ENCODE assay signal across 18 cellular contexts in the genomic region with DNA sequence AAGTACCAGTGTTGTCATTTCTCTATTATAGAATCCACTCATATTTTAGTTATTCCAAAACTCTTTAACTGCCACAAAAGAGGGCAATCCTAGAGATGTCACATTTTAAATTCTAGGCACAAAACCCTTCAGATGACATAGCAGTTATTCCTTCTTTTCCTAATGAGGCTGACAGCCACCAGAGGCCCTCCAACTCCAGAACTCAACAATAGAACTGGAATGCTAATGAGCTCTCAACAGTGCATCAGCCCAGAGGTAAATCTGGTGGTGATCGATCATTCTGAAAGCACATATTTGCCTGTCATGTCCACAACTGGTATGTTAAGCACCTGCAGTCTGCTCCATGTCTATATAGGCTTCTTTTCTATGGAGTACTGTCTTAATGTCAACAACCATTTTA. TPM values are rescaled to one million over a fixed set of nuclear protein-coding genes. Genes with fewer than 3 reads are reported as not detected.
"Had no signal": no experiment of that assay in that cellular context is flagged by ENCODE, and none has a peak within 500 bp of the region (broad histone marks: within the 10 kb centered on the region; RNA-seq: fewer than 3 reads in every experiment).

No MANE protein-coding gene starts in this region.

- H3K4me3 Mint-ChIP-seq: activated CD4-positive, alpha-beta memory T cell treated with anti-CD3 and anti-CD28 coated beads for 36 hours; activated CD4-positive, alpha-beta T cell treated with anti-CD3 and anti-CD28 coated beads for 36 hours; activated CD8-positive, alpha-beta memory T cell treated with anti-CD3 and anti-CD28 coated beads, Interleukin-2, amount 10 ng/mL, durations not matched to agents 7 days and 5 days; activated naive CD4-positive, alpha-beta T cell treated with anti-CD3 and anti-CD28 coated beads, Interleukin-2, amount 10 ng/mL, durations not matched to agents 7 days and 5 days; effector memory CD8-positive, alpha-beta T cell; neural crest cell had no signal

- H3K27me3 ChIP-seq: ascending aorta, breast epithelium had no signal

- H3K4me3 ChIP-seq: ascending aorta, breast epithelium, lower lobe of right lung had no signal

- H3K27ac ChIP-seq: ascending aorta, breast epithelium, lower lobe of right lung, parathyroid adenoma had no signal

- ATAC-seq: activated CD4-positive, alpha-beta T cell treated with anti-CD3 and anti-CD28 coated beads for 36 hours; activated CD8-positive, alpha-beta memory T cell treated with anti-CD3 and anti-CD28 coated beads, Interleukin-2, amount 10 ng/mL, durations not matched to agents 7 days and 5 days; effector memory CD8-positive, alpha-beta T cell; lower lobe of right lung had no signal

- H2AFZ ChIP-seq: parathyroid adenoma had no signal

- DNase-seq: activated CD4-positive, alpha-beta memory T cell treated with anti-CD3 and anti-CD28 coated beads for 36 hours; activated CD4-positive, alpha-beta T cell treated with anti-CD3 and anti-CD28 coated beads for 36 hours; activated CD8-positive, alpha-beta memory T cell treated with anti-CD3 and anti-CD28 coated beads, Interleukin-2, amount 10 ng/mL, durations not matched to agents 7 days and 5 days; activated naive CD4-positive, alpha-beta T cell treated with anti-CD3 and anti-CD28 coated beads, Interleukin-2, amount 10 ng/mL, durations not matched to agents 7 days and 5 days; activated T-cell treated with anti-CD3 and anti-CD28 coated beads, Interleukin-2, amount 50 U/mL, for 1 hour; cerebellar nuclear complex; effector memory CD8-positive, alpha-beta T cell; head of caudate nucleus; stimulated activated CD4-positive, alpha-beta T cell treated with anti-CD3 and anti-CD28 coated beads, Interleukin-2, amount 100 ng/mL, for 24 hours had no signal

- H3K27ac Mint-ChIP-seq: activated CD4-positive, alpha-beta memory T cell treated with anti-CD3 and anti-CD28 coated beads for 36 hours; activated CD4-positive, alpha-beta T cell treated with anti-CD3 and anti-CD28 coated beads for 36 hours; activated CD8-positive, alpha-beta memory T cell treated with anti-CD3 and anti-CD28 coated beads, Interleukin-2, amount 10 ng/mL, durations not matched to agents 7 days and 5 days; activated naive CD4-positive, alpha-beta T cell treated with anti-CD3 and anti-CD28 coated beads, Interleukin-2, amount 10 ng/mL, durations not matched to agents 7 days and 5 days; activated T-helper 2 cell treated with anti-CD3 and anti-CD28 coated beads, Interferon-gamma antibody, Interleukin-2, Interleukin-4, amounts not matched to agents 10 μg/mL and 5 μg/mL and 100 μg/mL, durations not matched to agents 14 hours and 24 hours and 36 hours; effector memory CD8-positive, alpha-beta T cell had no signal

- H3K36me3 Mint-ChIP-seq: activated CD4-positive, alpha-beta memory T cell treated with anti-CD3 and anti-CD28 coated beads for 36 hours; activated CD8-positive, alpha-beta memory T cell treated with anti-CD3 and anti-CD28 coated beads, Interleukin-2, amount 10 ng/mL, durations not matched to agents 7 days and 5 days; activated naive CD4-positive, alpha-beta T cell treated with anti-CD3 and anti-CD28 coated beads, Interleukin-2, amount 10 ng/mL, durations not matched to agents 7 days and 5 days had no signal

- H3K27me3 Mint-ChIP-seq: activated CD8-positive, alpha-beta memory T cell treated with anti-CD3 and anti-CD28 coated beads, Interleukin-2, amount 10 ng/mL, durations not matched to agents 7 days and 5 days; activated naive CD4-positive, alpha-beta T cell treated with anti-CD3 and anti-CD28 coated beads, Interleukin-2, amount 10 ng/mL, durations not matched to agents 7 days and 5 days; effector memory CD8-positive, alpha-beta T cell had no signal

- H3K4me1 Mint-ChIP-seq: activated CD4-positive, alpha-beta T cell treated with anti-CD3 and anti-CD28 coated beads for 36 hours; activated naive CD4-positive, alpha-beta T cell treated with anti-CD3 and anti-CD28 coated beads, Interleukin-2, amount 10 ng/mL, durations not matched to agents 7 days and 5 days had no signal

- H3K79me2 ChIP-seq: parathyroid adenoma had no signal

- H3K4me1 ChIP-seq: ascending aorta, breast epithelium, parathyroid adenoma had no signal

- H3K9me3 ChIP-seq: breast epithelium, lower lobe of right lung had no signal

- H3K36me3 ChIP-seq: ascending aorta, breast epithelium, lower lobe of right lung had no signal

RNA-seq across cellular contexts. Expression of a gene that starts 40.2 kb away (rescaled TPM):
- total RNA-seq: activated CD4-positive, alpha-beta memory T cell treated with anti-CD3 and anti-CD28 coated beads for 36 hours; activated CD4-positive, alpha-beta T cell treated with anti-CD3 and anti-CD28 coated beads for 36 hours; activated CD8-positive, alpha-beta memory T cell treated with anti-CD3 and anti-CD28 coated beads, Interleukin-2, amount 10 ng/mL, durations not matched to agents 7 days and 5 days; activated T-helper 2 cell treated with anti-CD3 and anti-CD28 coated beads, Interferon-gamma antibody, Interleukin-2, Interleukin-4, amounts not matched to agents 10 μg/mL and 5 μg/mL and 100 μg/mL, durations not matched to agents 14 hours and 24 hours and 36 hours; epithelial cell of proximal tubule; myocyte had no signal

RNA-seq across cellular contexts. Expression of a gene that starts 51.5 kb away (rescaled TPM):
- total RNA-seq: activated CD4-positive, alpha-beta memory T cell treated with anti-CD3 and anti-CD28 coated beads for 36 hours; activated CD4-positive, alpha-beta T cell treated with anti-CD3 and anti-CD28 coated beads for 36 hours; activated CD8-positive, alpha-beta memory T cell treated with anti-CD3 and anti-CD28 coated beads, Interleukin-2, amount 10 ng/mL, durations not matched to agents 7 days and 5 days; activated T-helper 2 cell treated with anti-CD3 and anti-CD28 coated beads, Interferon-gamma antibody, Interleukin-2, Interleukin-4, amounts not matched to agents 10 μg/mL and 5 μg/mL and 100 μg/mL, durations not matched to agents 14 hours and 24 hours and 36 hours; ascending aorta; epithelial cell of proximal tubule; frontal cortex; myocyte; neural crest cell had no signal
